Comparison of ENCODE assay signal across 27 cellular contexts in genomic region chr20:62965363-62965771, GRCh38. TPM values are rescaled to one million over a fixed set of nuclear protein-coding genes. Genes with fewer than 3 reads are reported as not detected.
"Had no signal": no experiment of that assay in that cellular context is flagged by ENCODE, and none has a peak within 500 bp of the region (broad histone marks: within the 10 kb centered on the region; RNA-seq: fewer than 3 reads in every experiment).

No MANE protein-coding gene starts in this region.

- FAIRE-seq: endothelial cell of umbilical vein, small intestine had no signal

- H3K27ac Mint-ChIP-seq: activated naive CD4-positive, alpha-beta T cell treated with anti-CD3 and anti-CD28 coated beads, Interleukin-2, amount 50 U/mL, for 72 hours; immature natural killer cell; nephron progenitor cell; stimulated activated memory B cell treated with anti-CD40 and anti-IgM and Interleukin-4, amounts not matched to agents 10 μg/mL and 1 μg/mL and 100 μg/mL, for 72 hours had no signal

- H3K4me3 ChIP-seq: lower lobe of right lung, mucosa of descending colon, stomach, suprapubic skin, transverse colon, vagina had no signal

- H3K36me3 Mint-ChIP-seq: activated naive CD4-positive, alpha-beta T cell treated with anti-CD3 and anti-CD28 coated beads, Interleukin-2, amount 50 U/mL, for 72 hours had no signal

- H3K4me1 ChIP-seq: lower lobe of right lung, stomach, transverse colon, vagina had no signal

- H3K27ac ChIP-seq: brain microvascular endothelial cell, lower lobe of right lung, stomach, suprapubic skin, transverse colon, vagina had no signal

- H3K4me1 Mint-ChIP-seq: immature natural killer cell; stimulated activated memory B cell treated with anti-CD40 and anti-IgM and Interleukin-4, amounts not matched to agents 10 μg/mL and 1 μg/mL and 100 μg/mL, for 72 hours had no signal

- H3K9me3 Mint-ChIP-seq: activated naive CD4-positive, alpha-beta T cell treated with anti-CD3 and anti-CD28 coated beads, Interleukin-2, amount 50 U/mL, for 72 hours; immature natural killer cell; nephron progenitor cell; stimulated activated memory B cell treated with anti-CD40 and anti-IgM and Interleukin-4, amounts not matched to agents 10 μg/mL and 1 μg/mL and 100 μg/mL, for 72 hours had no signal

- H3K36me3 ChIP-seq: transverse colon, vagina had no signal

- H3K9me3 ChIP-seq: lower lobe of right lung, mucosa of descending colon, stomach, suprapubic skin, transverse colon, vagina had no signal

- H3K27me3 ChIP-seq: brain microvascular endothelial cell, vagina had no signal

- DNase-seq: activated T-cell treated with anti-CD3 and anti-CD28 coated beads, Interleukin-2, amount 50 U/mL, for 1 hour; aorta; brain microvascular endothelial cell; caudate nucleus; dermis blood vessel endothelial cell; effector CD8-positive, alpha-beta T cell; foreskin melanocyte; immature natural killer cell; lower lobe of right lung; mesendoderm; nephron progenitor cell; occipital lobe; small intestine; stimulated activated CD4-positive, alpha-beta T cell treated with anti-CD3 and anti-CD28 coated beads, Interleukin-15, amount 100 ng/mL, for 24 hours; stomach; transverse colon had no signal

- H3K4me3 Mint-ChIP-seq: immature natural killer cell; nephron progenitor cell; stimulated activated memory B cell treated with anti-CD40 and anti-IgM and Interleukin-4, amounts not matched to agents 10 μg/mL and 1 μg/mL and 100 μg/mL, for 72 hours had no signal

- H3K27me3 Mint-ChIP-seq: stimulated activated memory B cell treated with anti-CD40 and anti-IgM and Interleukin-4, amounts not matched to agents 10 μg/mL and 1 μg/mL and 100 μg/mL, for 72 hours had no signal

- ATAC-seq: activated naive CD4-positive, alpha-beta T cell treated with anti-CD3 and anti-CD28 coated beads, Interleukin-2, amount 50 U/mL, for 72 hours; esophagus mucosa; left lobe of liver; lower lobe of right lung; mucosa of descending colon; sciatic nerve; stimulated activated memory B cell treated with anti-CD40 and anti-IgM and Interleukin-4, amounts not matched to agents 10 μg/mL and 1 μg/mL and 100 μg/mL, for 72 hours had no signal

RNA-seq across cellular contexts. Expression of gene BHLHE23, which starts 41.4 kb away (rescaled TPM):
- total RNA-seq: activated naive CD4-positive, alpha-beta T cell treated with anti-CD3 and anti-CD28 coated beads, Interleukin-2, amount 50 U/mL, for 72 hours; aorta; dermis blood vessel endothelial cell; endothelial cell of umbilical vein; esophagus mucosa; kidney epithelial cell; left lobe of liver; lower lobe of right lung; mucosa of descending colon; occipital lobe; sciatic nerve; suprapubic skin; transverse colon; vagina had no signal
- polyA plus RNA-seq: adipose tissue, aorta, endothelial cell of umbilical vein, immature natural killer cell, small intestine, stomach had no signal
